Comparison of ENCODE assay signal across 16 cellular contexts in genomic region chr4:95985051-95985450, GRCh38.
"Had no signal": no experiment of that assay in that cellular context is flagged by ENCODE, and none has a peak within 500 bp of the region (broad histone marks: within the 10 kb centered on the region; RNA-seq: fewer than 3 reads in every experiment).

No MANE protein-coding gene starts in this region.

- H3K9me3 ChIP-seq: adrenal gland, vagina had no signal

- H3K27ac ChIP-seq: adrenal gland, epithelial cell of prostate, tibial nerve, vagina had no signal

- ATAC-seq: activated CD8-positive, alpha-beta T cell treated with anti-CD3 and anti-CD28 coated beads, Interleukin-2, amount 10 ng/mL, durations not matched to agents 7 days and 5 days; natural killer cell treated with Interleukin-12 subunit alpha and Interleukin-12 subunit beta and Interleukin-15 and Interleukin-18, amount 100 ng/mL, for 72 hours; stimulated activated memory B cell treated with anti-CD40 and anti-IgM and Interleukin-4, amounts not matched to agents 10 μg/mL and 1 μg/mL and 100 μg/mL, for 72 hours had no signal

- DNase-seq: activated CD4-positive, alpha-beta T cell treated with anti-CD3 and anti-CD28 coated beads, Interleukin-2, amount 10 ng/mL, durations not matched to agents 24 days and 14 days; activated CD4-positive, CD25-positive, alpha-beta regulatory T cell; activated CD8-positive, alpha-beta memory T cell treated with anti-CD3 and anti-CD28 coated beads, Interleukin-2, amount 50 U/mL, for 4 hours; activated CD8-positive, alpha-beta T cell treated with anti-CD3 and anti-CD28 coated beads, Interleukin-2, amount 10 ng/mL, durations not matched to agents 7 days and 5 days; activated effector memory CD4-positive, alpha-beta T cell treated with anti-CD3 and anti-CD28 coated beads, Interleukin-2, amount 50 U/mL, for 16 hours; activated T-cell treated with anti-CD3 and anti-CD28 coated beads, Interleukin-2, amount 50 U/mL, for 48 hours; adrenal gland; foreskin melanocyte; kidney glomerular epithelial cell; posterior cingulate gyrus; stimulated activated CD4-positive, alpha-beta T cell treated with anti-CD3 and anti-CD28 coated beads, Interleukin-2, amount 100 ng/mL, for 48 hours had no signal

- H3K4me1 ChIP-seq: adrenal gland, tibial nerve, vagina had no signal

- H3K4me3 ChIP-seq: adrenal gland, tibial nerve, vagina had no signal

- H3K27me3 ChIP-seq: adrenal gland, tibial nerve, vagina had no signal

- H3K36me3 ChIP-seq: adrenal gland, tibial nerve, vagina had no signal
